37 cellular contexts compared by ENCODE assay signal in the genomic region with DNA sequence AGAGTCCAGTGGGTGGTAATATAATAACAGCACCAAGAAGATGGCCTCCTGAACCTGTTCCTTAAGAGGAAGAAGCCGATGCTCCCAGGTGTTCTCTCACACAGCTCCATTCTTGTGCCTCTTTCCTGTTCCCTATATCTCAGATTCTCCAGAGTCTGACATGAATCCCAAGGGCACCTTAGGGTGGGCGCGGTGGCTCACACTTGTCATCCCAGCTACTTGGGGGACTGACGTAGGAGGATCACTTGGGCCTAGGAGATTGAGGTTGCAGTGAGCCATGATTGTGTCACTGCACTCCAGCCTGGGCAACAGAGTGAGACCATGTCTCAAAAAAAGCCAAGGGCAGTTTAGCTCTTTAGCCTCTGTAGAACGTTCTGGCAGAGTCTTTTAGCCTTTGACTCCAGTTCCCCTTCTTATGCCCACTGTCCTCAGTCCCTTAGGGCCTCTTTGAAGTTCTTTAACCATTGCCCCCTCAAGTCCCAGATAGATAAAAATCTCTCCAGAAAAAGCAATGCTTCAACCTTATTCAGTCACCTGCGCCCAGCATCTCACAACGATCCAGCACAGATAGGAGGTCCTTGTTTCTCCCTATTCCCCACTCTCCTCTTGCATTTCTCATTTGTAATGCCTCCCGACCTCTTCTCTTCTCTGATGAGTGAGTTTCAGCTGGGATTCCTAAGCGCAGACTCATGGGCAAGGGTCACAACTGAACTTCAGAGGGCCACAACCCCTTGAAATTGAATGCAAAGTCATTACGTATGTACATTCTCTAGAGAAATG. TPM values are rescaled to one million over a fixed set of nuclear protein-coding genes. Genes with fewer than 3 reads are reported as not detected.
"Had no signal": no experiment of that assay in that cellular context is flagged by ENCODE, and none has a peak within 500 bp of the region (broad histone marks: within the 10 kb centered on the region; RNA-seq: fewer than 3 reads in every experiment).

No MANE protein-coding gene starts in this region.

- H3K4me1 Mint-ChIP-seq: endodermal cell had no signal

- H3K79me2 ChIP-seq: hepatocyte had no signal

- H3K4me2 ChIP-seq: hepatocyte had no signal

- H3K36me3 ChIP-seq: colonic mucosa, gastroesophageal sphincter, heart left ventricle, left lung, ovary, sigmoid colon, spleen, thoracic aorta, tibial nerve, upper lobe of left lung had no signal

- H3K27me3 ChIP-seq: ovary had no signal

- H2AFZ ChIP-seq: hepatocyte had no signal

- H3K4me3 ChIP-seq: colonic mucosa, gastroesophageal sphincter, heart left ventricle, hepatocyte, left lung, ovary, psoas muscle, sigmoid colon, spleen, thoracic aorta, tibial nerve, upper lobe of left lung had no signal

- H3K9me3 Mint-ChIP-seq: dendritic cell treated with granulocyte-macrophage colony-stimulating factor and Interleukin-4, amounts not matched to agents 40 ng/mL and 50 ng/mL, for 4 days; endodermal cell; naive thymus-derived CD4-positive, alpha-beta T cell; nephron; stimulated activated memory B cell treated with anti-CD40 and anti-IgM and Interleukin-4, amounts not matched to agents 10 μg/mL and 1 μg/mL and 100 μg/mL, for 72 hours; stimulated activated naive CD8-positive, alpha-beta T cell treated with anti-CD3 and anti-CD28 coated beads, Interleukin-15, Interleukin-2, amounts not matched to agents 100 ng/mL and 50 ng/mL, for 24 hours had no signal

- ATAC-seq: esophagus mucosa; foreskin keratinocyte; gastroesophageal sphincter; heart left ventricle; left cardiac atrium; left lung; naive thymus-derived CD4-positive, alpha-beta T cell; psoas muscle; right cardiac atrium; stimulated activated memory B cell treated with anti-CD40 and anti-IgM and Interleukin-4, amounts not matched to agents 10 μg/mL and 1 μg/mL and 100 μg/mL, for 72 hours had no signal

- FAIRE-seq: urothelium cell line had no signal

- H3K27ac ChIP-seq: colonic mucosa, epithelial cell of prostate, foreskin keratinocyte, gastroesophageal sphincter, heart left ventricle, hepatocyte, left lung, ovary, psoas muscle, sigmoid colon, spleen, thoracic aorta, upper lobe of left lung had no signal

- H3K36me3 Mint-ChIP-seq: naive thymus-derived CD4-positive, alpha-beta T cell; stimulated activated memory B cell treated with anti-CD40 and anti-IgM and Interleukin-4, amounts not matched to agents 10 μg/mL and 1 μg/mL and 100 μg/mL, for 72 hours had no signal

- H3K9me3 ChIP-seq: colonic mucosa, gastroesophageal sphincter, heart left ventricle, left lung, ovary, psoas muscle, sigmoid colon, spleen, thoracic aorta, tibial nerve, upper lobe of left lung had no signal

- H3K27ac Mint-ChIP-seq: dendritic cell treated with granulocyte-macrophage colony-stimulating factor and Interleukin-4, amounts not matched to agents 40 ng/mL and 50 ng/mL, for 4 days; endodermal cell; naive thymus-derived CD4-positive, alpha-beta T cell; stimulated activated memory B cell treated with anti-CD40 and anti-IgM and Interleukin-4, amounts not matched to agents 10 μg/mL and 1 μg/mL and 100 μg/mL, for 72 hours; stimulated activated naive CD8-positive, alpha-beta T cell treated with anti-CD3 and anti-CD28 coated beads, Interleukin-15, Interleukin-2, amounts not matched to agents 100 ng/mL and 50 ng/mL, for 24 hours had no signal

- DNase-seq: colonic mucosa; effector CD8-positive, alpha-beta T cell; endodermal cell; foreskin keratinocyte; heart left ventricle; left cardiac atrium; left lung; mesendoderm; midbrain; naive thymus-derived CD4-positive, alpha-beta T cell; nucleus accumbens; ovary; posterior cingulate gyrus; psoas muscle; right cardiac atrium; sigmoid colon; spleen; stimulated activated CD4-positive, alpha-beta T cell treated with anti-CD3 and anti-CD28 coated beads, Interleukin-4, amount 100 ng/mL, for 4 hours; upper lobe of left lung had no signal

- H3K4me3 Mint-ChIP-seq: dendritic cell treated with granulocyte-macrophage colony-stimulating factor and Interleukin-4, amounts not matched to agents 40 ng/mL and 50 ng/mL, for 4 days; endodermal cell; naive thymus-derived CD4-positive, alpha-beta T cell; nephron; stimulated activated memory B cell treated with anti-CD40 and anti-IgM and Interleukin-4, amounts not matched to agents 10 μg/mL and 1 μg/mL and 100 μg/mL, for 72 hours; stimulated activated naive CD8-positive, alpha-beta T cell treated with anti-CD3 and anti-CD28 coated beads, Interleukin-15, Interleukin-2, amounts not matched to agents 100 ng/mL and 50 ng/mL, for 24 hours had no signal

- H3K4me1 ChIP-seq: colonic mucosa had no signal

RNA-seq across cellular contexts. Expression of a gene that starts 4.7 kb away (rescaled TPM):
- total RNA-seq: endodermal cell, lung microvascular endothelial cell had no signal

RNA-seq across cellular contexts. Expression of a gene that starts 15.0 kb away (rescaled TPM):
- total RNA-seq: colonic mucosa; endodermal cell; esophagus mucosa; fibroblast of lung; foreskin keratinocyte; gastroesophageal sphincter; heart left ventricle; hepatocyte; kidney epithelial cell; left cardiac atrium; left lung; lower leg skin; lung microvascular endothelial cell; mucosa of gallbladder; naive thymus-derived CD4-positive, alpha-beta T cell; ovary; psoas muscle; renal cortical epithelial cell; right cardiac atrium; sigmoid colon; skeletal muscle tissue; spleen; thoracic aorta; tibial nerve; upper lobe of left lung had no signal
- polyA plus RNA-seq: fibroblast of lung; foreskin keratinocyte; heart left ventricle; naive thymus-derived CD4-positive, alpha-beta T cell; ovary; right cardiac atrium; sigmoid colon; spleen had no signal
